23 cellular contexts compared by ENCODE assay signal in the genomic region with DNA sequence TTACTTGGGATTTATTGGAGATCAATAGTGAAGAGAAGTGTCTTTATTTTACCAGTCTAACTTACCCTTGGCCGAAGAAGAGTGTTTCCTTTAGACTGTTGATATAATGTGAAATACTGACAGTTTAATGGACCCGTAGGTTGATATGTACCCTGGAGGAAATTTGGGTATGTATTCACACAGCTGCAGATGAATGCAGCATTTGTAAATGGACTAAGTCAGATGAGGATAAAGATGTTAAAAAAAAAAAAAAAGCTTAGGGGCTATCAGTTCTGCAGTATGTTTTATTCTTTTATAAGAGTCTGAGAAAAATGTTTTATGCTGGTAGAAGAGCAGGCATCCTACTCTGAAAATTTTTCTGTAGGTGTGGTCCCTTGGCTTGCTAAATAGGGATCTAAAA. TPM values are rescaled to one million over a fixed set of nuclear protein-coding genes. Genes with fewer than 3 reads are reported as not detected.
A peak's percentile ranks its signal among the peaks of the same experiment; 100 is the strongest.
DNase-seq lines count a peak whose midpoint lies in the region; ATAC-seq and TF ChIP-seq lines count a peak whose summit lies in the region.
"Had no signal": no experiment of that assay in that cellular context is flagged by ENCODE, and none has a peak within 500 bp of the region (broad histone marks: within the 10 kb centered on the region; RNA-seq: fewer than 3 reads in every experiment).

No MANE protein-coding gene starts in this region.

- CTCF ChIA-PET in WTC11 (lab: Charles Lee), result no interaction called here

- POLR2A ChIA-PET in WTC11 (lab: Charles Lee), result no interaction called here

- H2BK12ac ChIP-seq in mesenchymal stem cell (ENCODE audit: low read length in 2 of 2), result no peak overlapping the region

- no peak overlapping the region for H4K91ac ChIP-seq in mesenchymal stem cell (ENCODE audit: low read length)

- H3K4me2 ChIP-seq in mesenchymal stem cell (ENCODE audit: low read length, poor library complexity, severe bottlenecking), result peak overlapping the region; percentile 30

- TF ChIP-seq CTCF in left ventricle myocardium inferior (IDR thresholded peaks at IDR 0.05; ENCODE audit: borderline replicate concordance) (no peak), WTC11 (IDR thresholded peaks at IDR 0.05) (no peak)

- in situ Hi-C loops in G401 (cut with HindIII; ENCODE audit: low sequenced_read_pairs), result no loop called here

- intact Hi-C loops in left ventricle myocardium inferior (cut with micrococcal nuclease), result no loop called here
- intact Hi-C loops in cardiac septum (cut with DNase I), result no loop called here

- ATAC-seq in WTC11, result no peak
- ATAC-seq in stimulated activated naive CD8-positive, alpha-beta T cell treated with anti-CD3 and anti-CD28 coated beads, Interleukin-15, amount 100 ng/mL, for 72 hours, result no peak
- ATAC-seq: HCT116, left lobe of liver, sciatic nerve had no signal

- no peaks in the 10 kb centered on the region for H3K9me3 Mint-ChIP-seq in WTC11
- no peaks in the 10 kb centered on the region for H3K9me3 Mint-ChIP-seq in stimulated activated naive CD8-positive, alpha-beta T cell treated with anti-CD3 and anti-CD28 coated beads, Interleukin-15, amount 100 ng/mL, for 72 hours
- H3K9me3 Mint-ChIP-seq: CD8-positive, alpha-beta memory T cell; stimulated activated naive CD8-positive, alpha-beta T cell treated with anti-CD3 and anti-CD28 coated beads, Interleukin-15, Interleukin-2, amounts not matched to agents 100 ng/mL and 50 ng/mL, for 24 hours had no signal

- 64% methylated on average over 2 of the region's 2 CpGs for WGBS in mesenchymal stem cell

- no peak overlapping the region for H2BK5ac ChIP-seq in mesenchymal stem cell (ENCODE audit: low read depth, low read length, poor library complexity, severe bottlenecking)

- H3K9me3 ChIP-seq in left ventricle myocardium inferior (replicated peaks), result no peaks in the 10 kb centered on the region
- H3K9me3 ChIP-seq in mesenchymal stem cell (ENCODE audit: control insufficient read depth, low read length), result no peaks in the 10 kb centered on the region
- H3K9me3 ChIP-seq: upper lobe of left lung had no signal

- peak overlapping the region; percentile 98 for H3K9ac ChIP-seq in mesenchymal stem cell (ENCODE audit: low read length)

- peaks cover 3% of the 10 kb centered on the region for H3K79me1 ChIP-seq in mesenchymal stem cell (replicated peaks; ENCODE audit: low read length, poor library complexity, severe bottlenecking)

- DNase-seq in left ventricle myocardium inferior, result no peak
- no peak for DNase-seq in cardiac septum (ENCODE audit: low spot score)
- no peak for DNase-seq in WTC11 (ENCODE audit: low spot score)
- no peak for DNase-seq in mesenchymal stem cell
- no peak for DNase-seq in C1 segment of cervical spinal cord (lab: John Stamatoyannopoulos, UW)
- DNase-seq in NCI-H2107 (lab: John Stamatoyannopoulos, UW), result no peak
- no peak for DNase-seq in stimulated activated naive CD8-positive, alpha-beta T cell treated with anti-CD3 and anti-CD28 coated beads, Interleukin-15, amount 100 ng/mL, for 72 hours
- DNase-seq in G401 (ENCODE audit: low spot score), result no peak
- DNase-seq: activated CD4-positive, alpha-beta T cell treated with anti-CD3 and anti-CD28 coated beads, Interleukin-2, amount 50 U/mL, for 1 hour; activated naive CD4-positive, alpha-beta T cell; aorta; CD8-positive, alpha-beta memory T cell; KBM-7; NK-92 treated with Interleukin-12 subunit alpha and Interleukin-12 subunit beta, amount 100 ng/mL, for 24 hours; occipital lobe; stimulated activated CD4-positive, alpha-beta T cell treated with anti-CD3 and anti-CD28 coated beads, Interleukin-1b, Interleukin-23, amount 100 ng/mL, for 48 hours; SW 1271; upper lobe of left lung had no signal

- H3K4me3 ChIP-seq in left ventricle myocardium inferior (no peak overlapping the region), mesenchymal stem cell (ENCODE audit: insufficient read depth in 1 of 2, low read depth in 1 of 2, low read length in 2 of 2) (peak overlapping the region in 1 of 2 experiments; percentile 98)
- H3K4me3 ChIP-seq: upper lobe of left lung had no signal

- no peaks in the 10 kb centered on the region for H3K27me3 ChIP-seq in left ventricle myocardium inferior (ENCODE audit: low read depth)
- no peaks in the 10 kb centered on the region for H3K27me3 ChIP-seq in mesenchymal stem cell (ENCODE audit: control insufficient read depth in 1 of 2, insufficient read depth in 1 of 2, low read length in 2 of 2)
- H3K27me3 ChIP-seq: upper lobe of left lung had no signal

- H3K4me1 Mint-ChIP-seq in WTC11, result peaks cover 56% of the 10 kb centered on the region
- H3K4me1 Mint-ChIP-seq in stimulated activated naive CD8-positive, alpha-beta T cell treated with anti-CD3 and anti-CD28 coated beads, Interleukin-15, amount 100 ng/mL, for 72 hours, result peaks cover 27% of the 10 kb centered on the region

- no peak overlapping the region for H3K14ac ChIP-seq in mesenchymal stem cell (ENCODE audit: low read length in 2 of 2)

- peak overlapping the region; percentile 59 for H3K4me3 Mint-ChIP-seq in WTC11
- no peak overlapping the region for H3K4me3 Mint-ChIP-seq in stimulated activated naive CD8-positive, alpha-beta T cell treated with anti-CD3 and anti-CD28 coated beads, Interleukin-15, amount 100 ng/mL, for 72 hours

- H3K4me1 ChIP-seq in left ventricle myocardium inferior (peaks cover 66% of the 10 kb centered on the region), mesenchymal stem cell (ENCODE audit: control insufficient read depth, insufficient read depth, low read depth, low read length) (no peaks in the 10 kb centered on the region)

- H2AFZ ChIP-seq in mesenchymal stem cell (ENCODE audit: low read depth, low read length), result no peak overlapping the region

- no peak overlapping the region; the same call in none of the 2 replicates for H3K27ac Mint-ChIP-seq in WTC11
- no peak overlapping the region for H3K27ac Mint-ChIP-seq in stimulated activated naive CD8-positive, alpha-beta T cell treated with anti-CD3 and anti-CD28 coated beads, Interleukin-15, amount 100 ng/mL, for 72 hours
- H3K27ac Mint-ChIP-seq: stimulated activated naive CD8-positive, alpha-beta T cell treated with anti-CD3 and anti-CD28 coated beads, Interleukin-15, Interleukin-2, amounts not matched to agents 100 ng/mL and 50 ng/mL, for 24 hours had no signal

- H3K36me3 Mint-ChIP-seq in WTC11, result peaks cover 38% of the 10 kb centered on the region

- H2BK120ac ChIP-seq in mesenchymal stem cell (ENCODE audit: low read depth, low read length), result no peak overlapping the region

- H3K18ac ChIP-seq in mesenchymal stem cell (ENCODE audit: low read depth in 1 of 2, low read length in 2 of 2), result no peak overlapping the region

- no peak overlapping the region for H3K23ac ChIP-seq in mesenchymal stem cell (ENCODE audit: low read length in 2 of 2)

- no peak overlapping the region for H2BK15ac ChIP-seq in mesenchymal stem cell (ENCODE audit: low read depth, poor library complexity, severe bottlenecking)

- H3K36me3 ChIP-seq in left ventricle myocardium inferior (peaks cover 22% of the 10 kb centered on the region), mesenchymal stem cell (ENCODE audit: control insufficient read depth in 1 of 2, insufficient read depth in 2 of 2, low read depth in 1 of 2, low read length in 2 of 2) (peaks cover 3 to 47% of the 10 kb centered on the region in 2 experiments)

- no peak overlapping the region for H4K8ac ChIP-seq in mesenchymal stem cell (ENCODE audit: low read length)

- no peak overlapping the region for H2AK5ac ChIP-seq in mesenchymal stem cell (ENCODE audit: low read length, severe bottlenecking)

- no peak overlapping the region for H3K4ac ChIP-seq in mesenchymal stem cell (ENCODE audit: low read depth in 1 of 2, low read length in 2 of 2)

- no peaks in the 10 kb centered on the region for H3K27me3 Mint-ChIP-seq in WTC11 (ENCODE audit: low read depth)
- H3K27me3 Mint-ChIP-seq in stimulated activated naive CD8-positive, alpha-beta T cell treated with anti-CD3 and anti-CD28 coated beads, Interleukin-15, amount 100 ng/mL, for 72 hours, result no peaks in the 10 kb centered on the region
- H3K27me3 Mint-ChIP-seq: CD8-positive, alpha-beta memory T cell; stimulated activated naive CD8-positive, alpha-beta T cell treated with anti-CD3 and anti-CD28 coated beads, Interleukin-15, Interleukin-2, amounts not matched to agents 100 ng/mL and 50 ng/mL, for 24 hours had no signal

- peak overlapping the region; percentile 91 for H3K27ac ChIP-seq in left ventricle myocardium inferior (replicated peaks)
- H3K27ac ChIP-seq in mesenchymal stem cell (ENCODE audit: low read length, poor library complexity, severe bottlenecking), result no peak overlapping the region
- H3K27ac ChIP-seq: HL-60, upper lobe of left lung had no signal

TF ChIP-seq in WTC11, 78 proteins besides CTCF, POLR2A, EP300 and RAD21 (continues in another document):
- no peak for TF ChIP-seq EMX1 (CRISPR knock-in tag; IDR thresholded peaks at IDR 0.05)

RNA-seq across cellular contexts. Expression of a gene that starts 2.7 kb away (rescaled TPM):
- 182 TPM for total RNA-seq in left ventricle myocardium inferior
- total RNA-seq in cardiac septum, result 162 TPM
- 90.2 to 99.1 TPM (median 98.8 TPM) in 3 replicates for total RNA-seq in WTC11 (2021)
- polyA plus RNA-seq in mesenchymal stem cell (2013, experiment 1 of 2), result 226 TPM
- polyA plus RNA-seq in mesenchymal stem cell (2013, experiment 2 of 2), result 226 TPM
- 82.0 and 90.8 TPM in 2 replicates for total RNA-seq in G401 (2014; rRNA removed; shearing (Covaris generic))

RNA-seq across cellular contexts. Expression of a gene that starts 41.5 kb away (rescaled TPM):
- total RNA-seq in left ventricle myocardium inferior, result 20.9 TPM
- total RNA-seq in cardiac septum, result 20.3 TPM
- 36.3 to 42.1 TPM (median 38.1 TPM) in 3 replicates for total RNA-seq in WTC11 (2021)
- polyA plus RNA-seq in mesenchymal stem cell (2013, experiment 1 of 2), result 46.6 TPM
- 48.4 TPM for polyA plus RNA-seq in mesenchymal stem cell (2013, experiment 2 of 2)
- 26.1 and 32.9 TPM in 2 replicates for total RNA-seq in G401 (2014; rRNA removed; shearing (Covaris generic))

RNA-seq across cellular contexts. Expression of a gene that starts 41.6 kb away (rescaled TPM):
- total RNA-seq in left ventricle myocardium inferior, result 10.5 TPM
- total RNA-seq in cardiac septum, result 9.9 TPM
- total RNA-seq in WTC11 (2021), result 5.9 to 7.4 TPM (median 7.3 TPM) in 3 replicates
- polyA plus RNA-seq in mesenchymal stem cell (2013, experiment 1 of 2), result 3.3 TPM
- polyA plus RNA-seq in mesenchymal stem cell (2013, experiment 2 of 2), result 3.0 TPM
- 4.2 and 4.6 TPM in 2 replicates for total RNA-seq in G401 (2014; rRNA removed; shearing (Covaris generic))
